8 cellular contexts compared by ENCODE assay signal in the genomic region with DNA sequence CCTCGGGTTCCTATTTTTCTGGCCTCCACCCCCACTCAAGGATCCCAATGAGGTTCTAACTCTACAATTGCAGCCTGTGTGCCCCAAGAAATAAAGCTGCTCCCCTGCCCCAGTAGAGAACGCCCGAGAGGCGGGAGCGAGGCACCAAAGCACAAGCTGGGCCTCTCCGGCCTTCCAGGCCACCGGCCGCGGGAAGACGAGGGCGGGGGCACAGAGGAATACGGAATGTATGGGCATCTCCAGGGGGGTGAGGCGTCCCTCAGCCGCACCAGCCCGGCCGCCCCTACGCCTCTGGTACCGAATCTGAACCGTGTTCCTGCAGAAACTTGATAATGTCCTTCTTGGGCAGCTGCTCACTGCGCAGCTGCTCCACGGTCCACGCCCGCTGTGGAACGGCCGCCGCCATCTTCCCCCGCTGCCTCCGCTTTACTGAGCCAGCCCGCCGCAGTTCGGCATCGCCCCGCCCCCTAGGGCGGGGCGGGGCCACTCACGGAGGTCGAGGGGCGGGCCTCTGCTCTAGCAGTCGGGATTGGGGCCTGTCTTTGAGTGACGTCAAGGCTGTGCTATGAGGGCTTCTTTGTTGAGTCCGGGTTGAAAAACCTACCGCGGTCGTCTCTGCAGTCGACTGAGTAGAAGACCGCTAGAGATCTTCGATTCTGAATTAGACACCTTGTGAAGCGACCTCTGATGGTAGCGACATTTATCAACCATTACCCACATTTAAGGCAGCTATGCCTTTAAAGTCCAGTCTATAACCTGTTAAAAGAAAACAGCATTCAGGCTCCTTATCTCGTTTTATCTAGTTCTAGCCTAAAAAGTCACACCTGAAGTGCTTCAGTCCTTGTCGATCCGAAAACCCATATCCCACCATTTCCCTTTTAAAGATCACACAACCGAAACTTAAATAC. TPM values are rescaled to one million over a fixed set of nuclear protein-coding genes. Genes with fewer than 3 reads are reported as not detected.
A peak's percentile ranks its signal among the peaks of the same experiment; 100 is the strongest.
DNase-seq lines count a peak whose midpoint lies in the region; ATAC-seq, FAIRE-seq and TF ChIP-seq lines count a peak whose summit lies in the region.

Gene FKBP3, minus strand, starts transcription at position 431 of the 908 bp plus-strand sequence. Its CDS starts 25 bp downstream, at position 406.

- H3K4me1 Mint-ChIP-seq in T-helper 1 cell treated with Interleukin-12 subunit alpha and Interleukin-12 subunit beta and Interleukin-4 antibody, amounts not matched to agents 30 μg/mL and 1 μg/mL, for 36 hours (ENCODE audit: low read depth), result peaks cover 29% of the 10 kb centered on the region

- H3K27me3 Mint-ChIP-seq in T-helper 1 cell treated with Interleukin-12 subunit alpha and Interleukin-12 subunit beta and Interleukin-4 antibody, amounts not matched to agents 30 μg/mL and 1 μg/mL, for 36 hours (ENCODE audit: low read depth), result no peaks in the 10 kb centered on the region

- no peaks in the 10 kb centered on the region for H3K36me3 ChIP-seq in psoas muscle (ENCODE audit: insufficient read depth in 1 of 2, low read depth in 1 of 2)
- H3K36me3 ChIP-seq in uterus, result no peaks in the 10 kb centered on the region

- DNase-seq in GM12892 (ENCODE audit: insufficient read length) (peak; percentile 86), NCI-H146 treated with DMSO at 0.1 percent for 48 hours (lab: John Stamatoyannopoulos, UW; ENCODE audit: unreplicated experiment) (peak; percentile 94), amygdala (lab: John Stamatoyannopoulos, UW) (peak; percentile 72 to 99 (median 95)), left ventricle myocardium superior (peak; percentile 97), psoas muscle (peak; percentile 96 to 97), uterus (peak; percentile 94 to 98)

- H3K9me3 ChIP-seq in psoas muscle (no peaks in the 10 kb centered on the region), uterus (no peaks in the 10 kb centered on the region)

- peak within 1 kb of the TSS; percentile 95 for H3K27ac Mint-ChIP-seq in T-helper 1 cell treated with Interleukin-12 subunit alpha and Interleukin-12 subunit beta and Interleukin-4 antibody, amounts not matched to agents 30 μg/mL and 1 μg/mL, for 36 hours

- WGBS in psoas muscle, 3 donors, result 0 to 1% (median 0%) methylated on average over 53 of the region's 53 CpGs

- peak within 1 kb of the TSS; percentile 93 for H3K4me3 Mint-ChIP-seq in T-helper 1 cell treated with Interleukin-12 subunit alpha and Interleukin-12 subunit beta and Interleukin-4 antibody, amounts not matched to agents 30 μg/mL and 1 μg/mL, for 36 hours

- no peaks in the 10 kb centered on the region for H3K9me3 Mint-ChIP-seq in T-helper 1 cell treated with Interleukin-12 subunit alpha and Interleukin-12 subunit beta and Interleukin-4 antibody, amounts not matched to agents 30 μg/mL and 1 μg/mL, for 36 hours

- H3K27me3 ChIP-seq in psoas muscle (ENCODE audit: insufficient read depth in 3 of 3, low read length in 2 of 3) (no peaks in the 10 kb centered on the region), uterus (no peaks in the 10 kb centered on the region)

- H3K4me3 ChIP-seq in psoas muscle, result peak within 1 kb of the TSS; percentile 86
- H3K4me3 ChIP-seq in uterus, result peak within 1 kb of the TSS; percentile 52 to 58

- TF ChIP-seq CTCF in psoas muscle (IDR thresholded peaks at IDR 0.05), result peak; percentile 15
- peak in 3 of 4 experiments; percentile 4 to 18 (median 13) for TF ChIP-seq CTCF in uterus (IDR thresholded peaks at IDR 0.05)

- TF ChIP-seq POLR2A in GM12892 (IDR thresholded peaks at IDR 0.05; ENCODE audit: low read depth, low read length), result peak; percentile 85
- TF ChIP-seq POLR2A in uterus (IDR thresholded peaks at IDR 0.05), result peak; percentile 74 to 75

- intact Hi-C loops in left ventricle myocardium superior (cut with micrococcal nuclease) (loop anchor here (10.0 kb wide), 2 partner anchors 120 to 220 kb away; partner anchors contain the start of gene MIS18BP1), psoas muscle (cut with DNase I) (loop anchor here (2.0 to 5.0 kb wide), 2 partner anchors 47 to 172 kb away; partner anchors contain the start of gene TOGARAM1 (in 2 of the 2)), uterus (cut with DNase I; ENCODE audit: low total_unique reads) (no loop called here)

- H3K27ac ChIP-seq in psoas muscle (peak within 1 kb of the TSS; percentile 92), uterus (peak within 1 kb of the TSS; percentile 80 to 83)

- H3K4me1 ChIP-seq in psoas muscle, result peaks cover 52% of the 10 kb centered on the region
- peaks cover 0 to 7% of the 10 kb centered on the region in 2 donors for H3K4me1 ChIP-seq in uterus

- ATAC-seq in HG02870 (IDR thresholded peaks at IDR 0.05; ENCODE audit: unreplicated experiment) (peak; percentile 95), left ventricle myocardium superior (peak; percentile 98), psoas muscle (peak; percentile 93 to 98 (median 96))

- H3K36me3 Mint-ChIP-seq in T-helper 1 cell treated with Interleukin-12 subunit alpha and Interleukin-12 subunit beta and Interleukin-4 antibody, amounts not matched to agents 30 μg/mL and 1 μg/mL, for 36 hours (ENCODE audit: low read depth), result no peaks in the 10 kb centered on the region

- FAIRE-seq in GM12892 (lab: Jason Lieb, UNC), result peak; percentile 97

RNA-seq across cellular contexts. Expression of gene FKBP3, which starts in this region (rescaled TPM):
- polyA plus RNA-seq in GM12892 (2012; ENCODE audit: missing spikeins), result 102 TPM
- total RNA-seq in left ventricle myocardium superior (121 TPM), psoas muscle (100 to 1,000 TPM; 169 to 202 (median 185) TPM), uterus (10 to 100 TPM; 20.2 to 57.7 (median 37.8) TPM)
- 100 to 1,000 TPM; 132 to 346 (median 260) TPM for polyA plus RNA-seq in psoas muscle

Comparison
In these comparisons a context has a peak if more than half of its experiments do, and no peak if none do; other contexts are left out.
1. Peak in every context shown above with its lines: DNase-seq, ATAC-seq, H3K4me3 ChIP-seq and H3K27ac ChIP-seq.